ENCODE assay signal across 14 cellular contexts in the genomic region with DNA sequence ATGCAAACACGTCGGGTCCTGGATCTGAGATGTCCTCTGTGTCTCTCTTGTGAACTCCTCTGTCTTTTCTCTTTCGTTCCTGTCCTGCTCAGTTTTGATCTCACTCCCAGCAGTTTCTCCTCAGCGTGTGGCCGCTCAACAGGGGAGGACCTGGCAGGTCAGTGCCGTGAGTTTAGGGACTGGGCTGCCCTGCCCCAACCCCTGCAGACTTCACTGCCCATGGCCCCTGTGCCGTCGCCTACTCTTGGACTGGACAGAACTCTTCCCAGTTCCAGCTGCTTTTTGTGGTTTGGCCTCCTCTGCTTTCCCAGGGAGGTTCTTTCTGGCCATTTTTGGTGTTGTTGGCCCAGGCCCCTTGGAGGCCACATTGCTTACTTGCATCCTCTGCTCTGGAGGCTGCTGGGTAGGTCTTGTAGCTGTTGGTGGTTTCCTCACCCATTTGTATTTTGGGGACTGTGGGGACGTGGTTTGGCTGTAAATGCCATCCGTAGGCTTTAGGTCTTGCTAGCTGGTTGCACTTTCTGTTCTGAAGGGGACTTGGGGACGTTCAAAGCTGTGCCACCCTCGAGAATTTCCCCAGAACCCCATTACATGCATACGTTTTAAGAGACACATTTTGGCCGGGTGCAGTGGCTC. TPM values are rescaled to one million over a fixed set of nuclear protein-coding genes. Genes with fewer than 3 reads are reported as not detected.
DNase-seq lines count a peak whose midpoint lies in the region; ATAC-seq and TF ChIP-seq lines count a peak whose summit lies in the region.
"Had no signal": no experiment of that assay in that cellular context is flagged by ENCODE, and none has a peak within 500 bp of the region (broad histone marks: within the 10 kb centered on the region; RNA-seq: fewer than 3 reads in every experiment).

No MANE protein-coding gene starts in this region.

- peaks cover 56% of the 10 kb centered on the region for H3K36me3 Mint-ChIP-seq in activated T-cell treated with anti-CD3 and anti-CD28 coated beads, Interleukin-2, amount 50 U/mL, for 4 hours (ENCODE audit: insufficient read depth)
- peaks cover 74% of the 10 kb centered on the region for H3K36me3 Mint-ChIP-seq in activated naive CD8-positive, alpha-beta T cell treated with anti-CD3 and anti-CD28 coated beads, Interleukin-2, amount 50 U/mL, for 24 hours (ENCODE audit: low read depth)
- H3K36me3 Mint-ChIP-seq in stimulated activated naive B cell treated with anti-CD40 and anti-IgM and Interleukin-4, amounts not matched to agents 10 μg/mL and 1 μg/mL and 100 μg/mL, for 72 hours: peaks cover 67 to 84% of the 10 kb centered on the region in 2 donors

- no peaks in the 10 kb centered on the region for H3K27me3 ChIP-seq in Loucy (ENCODE audit: insufficient read depth, low read length, poor library complexity, severe bottlenecking)
- no peaks in the 10 kb centered on the region for H3K27me3 ChIP-seq in WERI-Rb-1 (ENCODE audit: insufficient read depth, low read depth, severe bottlenecking)
- H3K27me3 ChIP-seq: breast epithelium, right atrium auricular region had no signal

- H3K4me1 ChIP-seq in Loucy (ENCODE audit: insufficient read depth, low read length, poor library complexity, severe bottlenecking): peaks cover 6% of the 10 kb centered on the region
- H3K4me1 ChIP-seq: breast epithelium, right atrium auricular region had no signal

- TF ChIP-seq CTCF in Loucy (conservative IDR thresholded peaks at IDR 0.05; ENCODE audit: low read length) (no peak), WERI-Rb-1 (IDR thresholded peaks at IDR 0.05; ENCODE audit: low read depth, low read length) (no peak)

- H3K9ac ChIP-seq in Loucy (ENCODE audit: low read depth, low read length, poor library complexity, severe bottlenecking): peak overlapping the region; percentile 32

- no peak overlapping the region for H3K4me3 Mint-ChIP-seq in activated T-cell treated with anti-CD3 and anti-CD28 coated beads, Interleukin-2, amount 50 U/mL, for 4 hours
- H3K4me3 Mint-ChIP-seq in activated naive CD8-positive, alpha-beta T cell treated with anti-CD3 and anti-CD28 coated beads, Interleukin-2, amount 50 U/mL, for 24 hours: peak overlapping the region; percentile 55
- H3K4me3 Mint-ChIP-seq in stimulated activated naive B cell treated with anti-CD40 and anti-IgM and Interleukin-4, amounts not matched to agents 10 μg/mL and 1 μg/mL and 100 μg/mL, for 72 hours: peak overlapping the region; percentile 64 to 68

- H3K4me2 ChIP-seq in Loucy (ENCODE audit: low read depth, low read length, poor library complexity, severe bottlenecking): peak overlapping the region; percentile 34

- no peaks in the 10 kb centered on the region for H4K20me1 ChIP-seq in Loucy (ENCODE audit: insufficient read depth, low read length, poor library complexity, severe bottlenecking)

- no peak overlapping the region for H2AFZ ChIP-seq in Loucy (ENCODE audit: low read length)

- no peak overlapping the region for H3K27ac ChIP-seq in WERI-Rb-1
- H3K27ac ChIP-seq: breast epithelium, right atrium auricular region had no signal

- no peaks in the 10 kb centered on the region for H3K79me2 ChIP-seq in Loucy (ENCODE audit: insufficient read depth, low read length)

- peak; percentile 46 to 65 for ATAC-seq in activated T-cell treated with anti-CD3 and anti-CD28 coated beads, Interleukin-2, amount 50 U/mL, for 4 hours
- ATAC-seq in activated naive CD8-positive, alpha-beta T cell treated with anti-CD3 and anti-CD28 coated beads, Interleukin-2, amount 50 U/mL, for 24 hours: peak; percentile 91
- ATAC-seq in stimulated activated naive B cell treated with anti-CD40 and anti-IgM and Interleukin-4, amounts not matched to agents 10 μg/mL and 1 μg/mL and 100 μg/mL, for 72 hours (replicated peaks): peak; percentile 67 to 88
- no peak for ATAC-seq in HG02970 (IDR thresholded peaks at IDR 0.05; ENCODE audit: low FRiP score, unreplicated experiment)
- ATAC-seq: HepG2, left ventricle myocardium superior had no signal

- no peak for DNase-seq in activated T-cell treated with anti-CD3 and anti-CD28 coated beads, Interleukin-2, amount 50 U/mL, for 4 hours
- DNase-seq in activated T-cell treated with anti-CD3 and anti-CD28 coated beads, Interleukin-2, amount 50 U/mL, for 48 hours: no peak
- DNase-seq in activated naive CD8-positive, alpha-beta T cell treated with anti-CD3 and anti-CD28 coated beads, Interleukin-2, amount 50 U/mL, for 24 hours: no peak
- peak; percentile 14 for DNase-seq in stimulated activated naive B cell treated with anti-CD40 and anti-IgM and Interleukin-4, amounts not matched to agents 10 μg/mL and 1 μg/mL and 100 μg/mL, for 72 hours
- DNase-seq in UCSD-AML1 (lab: John Stamatoyannopoulos, UW; ENCODE audit: unreplicated experiment): no peak
- no peak for DNase-seq in WERI-Rb-1
- DNase-seq: H7, left ventricle myocardium superior, NCI-H1417 had no signal

- H3K27ac Mint-ChIP-seq in activated naive CD8-positive, alpha-beta T cell treated with anti-CD3 and anti-CD28 coated beads, Interleukin-2, amount 50 U/mL, for 24 hours: peak overlapping the region; percentile 93
- H3K27ac Mint-ChIP-seq in stimulated activated naive B cell treated with anti-CD40 and anti-IgM and Interleukin-4, amounts not matched to agents 10 μg/mL and 1 μg/mL and 100 μg/mL, for 72 hours: peak overlapping the region; percentile 92

- H3K36me3 ChIP-seq in Loucy (ENCODE audit: insufficient read depth, low read length) (peaks cover 73% of the 10 kb centered on the region; the same call in 1 of the 2 replicates), WERI-Rb-1 (peaks cover 54% of the 10 kb centered on the region)

- H3K4me1 Mint-ChIP-seq in activated T-cell treated with anti-CD3 and anti-CD28 coated beads, Interleukin-2, amount 50 U/mL, for 4 hours (ENCODE audit: low read depth): peaks cover 18% of the 10 kb centered on the region
- H3K4me1 Mint-ChIP-seq in activated naive CD8-positive, alpha-beta T cell treated with anti-CD3 and anti-CD28 coated beads, Interleukin-2, amount 50 U/mL, for 24 hours: peaks cover 39% of the 10 kb centered on the region
- H3K4me1 Mint-ChIP-seq in stimulated activated naive B cell treated with anti-CD40 and anti-IgM and Interleukin-4, amounts not matched to agents 10 μg/mL and 1 μg/mL and 100 μg/mL, for 72 hours: peaks cover 30 to 46% of the 10 kb centered on the region in 2 donors

- H3F3A ChIP-seq in Loucy (ENCODE audit: low read depth): no peaks in the 10 kb centered on the region

- no peak overlapping the region for H3K4me3 ChIP-seq in Loucy (ENCODE audit: low read length, poor library complexity, severe bottlenecking)
- no peak overlapping the region for H3K4me3 ChIP-seq in WERI-Rb-1 (ENCODE audit: low read depth, low read length)
- H3K4me3 ChIP-seq: breast epithelium, right atrium auricular region had no signal

- no peaks in the 10 kb centered on the region for H3K9me2 ChIP-seq in Loucy (replicated peaks; ENCODE audit: low read depth, low read length)

- H3K27me3 Mint-ChIP-seq in activated T-cell treated with anti-CD3 and anti-CD28 coated beads, Interleukin-2, amount 50 U/mL, for 4 hours (ENCODE audit: low read depth): no peaks in the 10 kb centered on the region
- H3K27me3 Mint-ChIP-seq in activated naive CD8-positive, alpha-beta T cell treated with anti-CD3 and anti-CD28 coated beads, Interleukin-2, amount 50 U/mL, for 24 hours: no peaks in the 10 kb centered on the region
- H3K27me3 Mint-ChIP-seq in stimulated activated naive B cell treated with anti-CD40 and anti-IgM and Interleukin-4, amounts not matched to agents 10 μg/mL and 1 μg/mL and 100 μg/mL, for 72 hours: no peaks in the 10 kb centered on the region

- H3K9me3 Mint-ChIP-seq in activated T-cell treated with anti-CD3 and anti-CD28 coated beads, Interleukin-2, amount 50 U/mL, for 4 hours: no peaks in the 10 kb centered on the region
- H3K9me3 Mint-ChIP-seq in activated naive CD8-positive, alpha-beta T cell treated with anti-CD3 and anti-CD28 coated beads, Interleukin-2, amount 50 U/mL, for 24 hours: no peaks in the 10 kb centered on the region
- H3K9me3 Mint-ChIP-seq in stimulated activated naive B cell treated with anti-CD40 and anti-IgM and Interleukin-4, amounts not matched to agents 10 μg/mL and 1 μg/mL and 100 μg/mL, for 72 hours: no peaks in the 10 kb centered on the region

- H3K9me3 ChIP-seq in Loucy (ENCODE audit: insufficient read depth, low read depth, low read length): no peaks in the 10 kb centered on the region
- no peaks in the 10 kb centered on the region for H3K9me3 ChIP-seq in WERI-Rb-1 (ENCODE audit: severe bottlenecking)
- H3K9me3 ChIP-seq: breast epithelium, right atrium auricular region had no signal

RNA-seq across cellular contexts. Expression of gene DNAH10, which starts 20.0 kb away (rescaled TPM):
- total RNA-seq in activated T-cell treated with anti-CD3 and anti-CD28 coated beads, Interleukin-2, amount 50 U/mL, for 4 hours: under 1 TPM; 0.14 to 0.24 (median 0.20) TPM

RNA-seq across cellular contexts. Expression of gene ATP6V0A2, which starts 29.9 kb away (rescaled TPM):
- total RNA-seq in activated T-cell treated with anti-CD3 and anti-CD28 coated beads, Interleukin-2, amount 50 U/mL, for 4 hours: 100 to 1,000 TPM in 2 of 3 donors, 10 to 100 TPM in 1; 95.5 to 130 (median 114) TPM
